Comparison of ENCODE assay signal across 9 cellular contexts in the genomic region with DNA sequence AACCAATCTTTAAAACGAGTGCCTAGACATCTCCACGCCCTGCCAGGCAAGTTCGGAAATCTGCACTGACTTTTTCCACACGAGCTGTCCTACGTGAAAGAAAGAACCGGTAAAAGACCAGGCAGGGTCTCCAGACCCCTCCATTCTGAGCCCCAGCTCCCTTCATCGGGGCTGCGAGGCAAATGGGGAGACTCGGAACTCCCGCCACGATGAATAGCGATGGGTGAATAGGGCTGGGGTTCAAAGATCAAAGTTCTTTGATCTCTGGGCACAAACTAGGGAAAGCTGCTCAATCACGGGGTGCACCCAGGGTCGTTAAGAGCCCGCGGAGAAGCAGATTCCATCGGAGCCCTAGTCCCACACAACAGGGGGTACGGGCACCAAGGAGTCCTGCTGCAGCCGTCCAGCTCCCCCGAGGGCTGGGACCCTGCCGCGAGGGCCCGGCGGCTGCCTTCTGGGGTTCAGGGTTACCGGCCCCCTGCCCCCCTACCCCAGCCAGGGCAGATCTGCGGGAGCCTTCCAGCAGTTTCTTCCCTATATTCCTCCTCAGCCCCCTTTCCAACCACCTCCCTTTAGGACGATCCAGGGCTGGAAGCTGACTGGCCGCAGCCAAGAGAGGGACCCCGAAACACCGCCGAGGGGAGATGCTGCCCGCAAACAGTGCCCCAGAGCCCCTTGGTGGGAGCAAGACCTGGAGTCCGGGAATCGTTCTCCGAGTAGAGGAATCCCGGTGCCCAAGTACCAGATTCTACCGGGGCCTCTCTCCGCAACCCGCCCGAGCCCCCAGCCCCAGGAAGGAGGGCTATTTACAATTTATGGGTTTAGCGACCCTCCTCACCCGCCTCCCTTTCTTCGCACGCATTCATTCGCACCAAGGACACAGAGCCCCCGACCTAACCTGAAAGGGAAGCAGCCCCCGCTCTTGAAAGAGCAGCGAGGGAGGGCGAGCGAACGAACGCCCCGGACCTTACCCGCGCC. TPM values are rescaled to one million over a fixed set of nuclear protein-coding genes. Genes with fewer than 3 reads are reported as not detected.
DNase-seq lines count a peak whose midpoint lies in the region; ATAC-seq and TF ChIP-seq lines count a peak whose summit lies in the region.
"Had no signal": no experiment of that assay in that cellular context is flagged by ENCODE, and none has a peak within 500 bp of the region (broad histone marks: within the 10 kb centered on the region; RNA-seq: fewer than 3 reads in every experiment).

No MANE protein-coding gene starts in this region.

- H3K27ac ChIP-seq in RWPE2 (ENCODE audit: poor library complexity, severe bottlenecking) (peak overlapping the region; percentile 56), esophagus squamous epithelium (peak overlapping the region; percentile 57 to 82 (median 71)), prostate gland (peak overlapping the region; percentile 64 to 79)

- TF ChIP-seq POLR2A in esophagus squamous epithelium (IDR thresholded peaks at IDR 0.05) (no peak), prostate gland (IDR thresholded peaks at IDR 0.05) (no peak), GM18505 (IDR thresholded peaks at IDR 0.05; ENCODE audit: borderline replicate concordance, extremely low read depth, insufficient read depth, insufficient read length) (no peak)

- TF ChIP-seq CTCF in RWPE2 (IDR thresholded peaks at IDR 0.05; ENCODE audit: poor library complexity, severe bottlenecking) (no peak), esophagus squamous epithelium (IDR thresholded peaks at IDR 0.05) (no peak), prostate gland (IDR thresholded peaks at IDR 0.05) (no peak)

- peak; percentile 31 for DNase-seq in ELF-1 (ENCODE audit: low read depth, low spot score)
- DNase-seq in RWPE2 (ENCODE audit: low spot score), result no peak
- DNase-seq in esophagus squamous epithelium (lab: John Stamatoyannopoulos, UW), result no peak
- no peak for DNase-seq in prostate gland (ENCODE audit: low spot score)
- DNase-seq in NCI-H345 treated with DMSO at 0.1 percent for 48 hours (lab: John Stamatoyannopoulos, UW; ENCODE audit: unreplicated experiment), result no peak
- no peak for DNase-seq in ACHN

- no peaks in the 10 kb centered on the region for H3K27me3 ChIP-seq in RWPE2 (ENCODE audit: insufficient read depth, poor library complexity, severe bottlenecking)
- H3K27me3 ChIP-seq in esophagus squamous epithelium, result peaks cover 0 to 34% (median 0%) of the 10 kb centered on the region in 4 donors
- no peaks in the 10 kb centered on the region for H3K27me3 ChIP-seq in prostate gland (replicated peaks; ENCODE audit: insufficient read depth)

- ATAC-seq in RWPE2 (ENCODE audit: low read depth), result peak; percentile 2; the same call in 2 of the 3 replicates
- no peak for ATAC-seq in HG03175 (IDR thresholded peaks at IDR 0.05; ENCODE audit: unreplicated experiment)
- no peak for ATAC-seq in GM18505 (IDR thresholded peaks at IDR 0.05; ENCODE audit: unreplicated experiment)

- in situ Hi-C loops in ACHN (cut with HindIII; ENCODE audit: low pct_ligation_motif_present, low pct_unique_long_range_greater_than_20kb, low sequenced_read_pairs), result no loop called here

- intact Hi-C loops in esophagus squamous epithelium (cut with DNase I), result no loop called here
- intact Hi-C loops in prostate gland (cut with DNase I), result no loop called here

- H3K4me3 ChIP-seq in RWPE2 (ENCODE audit: severe bottlenecking) (peak overlapping the region; percentile 81), esophagus squamous epithelium (peak overlapping the region; percentile 56 to 85 (median 68)), prostate gland (peak overlapping the region; percentile 50 to 54)

- H3K9me3 ChIP-seq in RWPE2 (ENCODE audit: severe bottlenecking) (no peaks in the 10 kb centered on the region), esophagus squamous epithelium (no peaks in the 10 kb centered on the region), prostate gland (no peaks in the 10 kb centered on the region)

- peaks cover 16% of the 10 kb centered on the region for H3K4me1 ChIP-seq in RWPE2 (ENCODE audit: insufficient read depth, poor library complexity, severe bottlenecking)
- H3K4me1 ChIP-seq in esophagus squamous epithelium, result peaks cover 26 to 83% (median 35%) of the 10 kb centered on the region in 3 donors
- peaks cover 2% of the 10 kb centered on the region for H3K4me1 ChIP-seq in prostate gland (replicated peaks)

- H3K36me3 ChIP-seq in RWPE2 (ENCODE audit: low read depth) (no peaks in the 10 kb centered on the region), esophagus squamous epithelium (no peaks in the 10 kb centered on the region), prostate gland (no peaks in the 10 kb centered on the region)

- WGBS in esophagus squamous epithelium, 2 donors, result 0% methylated on average over 13 to 30 of the region's 55 CpGs
- WGBS in prostate gland, result 2% methylated on average over 53 of the region's 55 CpGs

RNA-seq across cellular contexts. Expression of gene LRP4, which starts 1.0 kb away (rescaled TPM):
- 1 to 10 TPM; 2.5 to 9.5 (median 5.9) TPM for total RNA-seq in esophagus squamous epithelium
- total RNA-seq in prostate gland, result 10 to 100 TPM in 1 of 2 donors, 1 to 10 TPM in 1; 8.6 to 10.8 TPM
- total RNA-seq: mononuclear cell had no signal

RNA-seq across cellular contexts. Expression of gene CSTPP1, which starts 19.2 kb away (rescaled TPM):
- total RNA-seq in esophagus squamous epithelium (10 to 100 TPM in 3 of 4 donors, 1 to 10 TPM in 1; 9.4 to 19.6 (median 16.4) TPM), prostate gland (10 to 100 TPM; 28.5 to 47.0 TPM)
